ENCODE assay signal across 1 cellular context in the genomic region with DNA sequence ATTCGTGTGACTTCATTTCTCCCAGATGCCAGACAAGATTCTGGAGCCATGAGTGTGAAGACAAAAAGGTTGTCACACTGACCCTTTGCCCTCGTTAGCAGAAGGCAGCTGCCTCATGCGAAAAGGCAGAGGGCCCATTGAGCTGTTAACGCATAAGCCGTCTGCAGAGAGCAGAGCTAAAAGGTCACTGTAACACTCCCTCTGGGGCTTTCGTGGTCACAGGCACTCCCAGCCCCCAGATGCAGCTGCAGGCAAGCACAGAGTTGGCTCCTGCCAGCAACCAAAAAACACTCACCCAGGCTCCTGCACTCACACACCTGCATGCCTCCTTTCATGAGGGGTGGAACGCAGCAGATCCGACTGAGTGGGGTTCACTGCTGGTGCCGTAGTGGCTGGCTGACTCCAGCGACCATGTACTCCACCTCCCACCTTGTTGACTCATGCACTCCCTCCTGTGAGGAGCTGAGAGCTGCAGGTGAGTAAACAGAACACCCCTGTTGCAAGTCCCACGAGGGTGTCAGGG.
TF ChIP-seq lines count a peak whose summit lies in the region.

No MANE protein-coding gene starts in this region.

TF ChIP-seq in HepG2, 621 proteins besides CTCF, POLR2A, EP300 and RAD21 (continued from another document and continues in another):
- TF ChIP-seq, protein P1, sequence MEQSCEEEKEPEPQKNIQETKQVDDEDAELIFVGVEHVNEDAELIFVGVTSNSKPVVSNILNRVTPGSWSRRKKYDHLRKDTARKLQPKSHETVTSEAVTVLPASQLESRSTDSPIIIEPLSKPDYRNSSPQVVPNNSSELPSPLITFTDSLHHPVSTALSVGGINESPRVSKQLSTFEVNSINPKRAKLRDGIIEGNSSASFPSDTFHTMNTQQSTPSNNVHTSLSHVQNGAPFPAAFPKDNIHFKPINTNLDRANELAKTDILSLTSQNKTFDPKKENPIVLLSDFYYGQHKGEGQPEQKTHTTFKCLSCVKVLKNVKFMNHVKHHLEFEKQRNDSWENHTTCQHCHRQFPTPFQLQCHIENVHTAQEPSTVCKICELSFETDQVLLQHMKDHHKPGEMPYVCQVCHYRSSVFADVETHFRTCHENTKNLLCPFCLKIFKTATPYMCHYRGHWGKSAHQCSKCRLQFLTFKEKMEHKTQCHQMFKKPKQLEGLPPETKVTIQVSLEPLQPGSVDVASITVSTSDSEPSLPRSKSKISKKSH (CRISPR knock-in tag; IDR thresholded peaks at IDR 0.05; ENCODE audit: borderline replicate concordance), result peak; percentile 44; the same call in 1 of the 2 replicates
- TF ChIP-seq, protein P2, sequence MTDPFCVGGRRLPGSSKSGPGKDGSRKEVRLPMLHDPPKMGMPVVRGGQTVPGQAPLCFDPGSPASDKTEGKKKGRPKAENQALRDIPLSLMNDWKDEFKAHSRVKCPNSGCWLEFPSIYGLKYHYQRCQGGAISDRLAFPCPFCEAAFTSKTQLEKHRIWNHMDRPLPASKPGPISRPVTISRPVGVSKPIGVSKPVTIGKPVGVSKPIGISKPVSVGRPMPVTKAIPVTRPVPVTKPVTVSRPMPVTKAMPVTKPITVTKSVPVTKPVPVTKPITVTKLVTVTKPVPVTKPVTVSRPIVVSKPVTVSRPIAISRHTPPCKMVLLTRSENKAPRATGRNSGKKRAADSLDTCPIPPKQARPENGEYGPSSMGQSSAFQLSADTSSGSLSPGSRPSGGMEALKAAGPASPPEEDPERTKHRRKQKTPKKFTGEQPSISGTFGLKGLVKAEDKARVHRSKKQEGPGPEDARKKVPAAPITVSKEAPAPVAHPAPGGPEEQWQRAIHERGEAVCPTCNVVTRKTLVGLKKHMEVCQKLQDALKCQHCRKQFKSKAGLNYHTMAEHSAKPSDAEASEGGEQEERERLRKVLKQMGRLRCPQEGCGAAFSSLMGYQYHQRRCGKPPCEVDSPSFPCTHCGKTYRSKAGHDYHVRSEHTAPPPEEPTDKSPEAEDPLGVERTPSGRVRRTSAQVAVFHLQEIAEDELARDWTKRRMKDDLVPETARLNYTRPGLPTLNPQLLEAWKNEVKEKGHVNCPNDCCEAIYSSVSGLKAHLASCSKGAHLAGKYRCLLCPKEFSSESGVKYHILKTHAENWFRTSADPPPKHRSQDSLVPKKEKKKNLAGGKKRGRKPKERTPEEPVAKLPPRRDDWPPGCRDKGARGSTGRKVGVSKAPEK (CRISPR knock-in tag; IDR thresholded peaks at IDR 0.05; ENCODE audit: borderline replicate concordance), result 0 out of 2 replicates have a peak, but pooled peaks have one; percentile 44
- no peak for TF ChIP-seq ZNF484 (CRISPR knock-in tag; IDR thresholded peaks at IDR 0.05; ENCODE audit: borderline replicate concordance, low read depth)
- TF ChIP-seq SP2 (CRISPR knock-in tag; IDR thresholded peaks at IDR 0.05), result no peak
- TF ChIP-seq KLF15 (CRISPR knock-in tag; IDR thresholded peaks at IDR 0.05; ENCODE audit: borderline replicate concordance), result no peak
- TF ChIP-seq RBAK (CRISPR knock-in tag; IDR thresholded peaks at IDR 0.05), result no peak
- TF ChIP-seq, protein P3, sequence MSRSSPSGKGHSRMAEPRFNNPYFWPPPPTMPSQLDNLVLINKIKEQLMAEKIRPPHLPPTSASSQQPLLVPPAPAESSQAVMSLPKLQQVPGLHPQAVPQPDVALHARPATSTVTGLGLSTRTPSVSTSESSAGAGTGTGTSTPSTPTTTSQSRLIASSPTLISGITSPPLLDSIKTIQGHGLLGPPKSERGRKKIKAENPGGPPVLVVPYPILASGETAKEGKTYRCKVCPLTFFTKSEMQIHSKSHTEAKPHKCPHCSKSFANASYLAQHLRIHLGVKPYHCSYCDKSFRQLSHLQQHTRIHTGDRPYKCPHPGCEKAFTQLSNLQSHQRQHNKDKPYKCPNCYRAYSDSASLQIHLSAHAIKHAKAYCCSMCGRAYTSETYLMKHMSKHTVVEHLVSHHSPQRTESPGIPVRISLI (CRISPR knock-in tag; IDR thresholded peaks at IDR 0.05; ENCODE audit: borderline replicate concordance), result no peak
- 0 out of 2 replicates have a peak, but pooled peaks have one; percentile 8 for TF ChIP-seq REL (CRISPR knock-in tag; conservative IDR thresholded peaks at IDR 0.05)
- TF ChIP-seq, protein P4, sequence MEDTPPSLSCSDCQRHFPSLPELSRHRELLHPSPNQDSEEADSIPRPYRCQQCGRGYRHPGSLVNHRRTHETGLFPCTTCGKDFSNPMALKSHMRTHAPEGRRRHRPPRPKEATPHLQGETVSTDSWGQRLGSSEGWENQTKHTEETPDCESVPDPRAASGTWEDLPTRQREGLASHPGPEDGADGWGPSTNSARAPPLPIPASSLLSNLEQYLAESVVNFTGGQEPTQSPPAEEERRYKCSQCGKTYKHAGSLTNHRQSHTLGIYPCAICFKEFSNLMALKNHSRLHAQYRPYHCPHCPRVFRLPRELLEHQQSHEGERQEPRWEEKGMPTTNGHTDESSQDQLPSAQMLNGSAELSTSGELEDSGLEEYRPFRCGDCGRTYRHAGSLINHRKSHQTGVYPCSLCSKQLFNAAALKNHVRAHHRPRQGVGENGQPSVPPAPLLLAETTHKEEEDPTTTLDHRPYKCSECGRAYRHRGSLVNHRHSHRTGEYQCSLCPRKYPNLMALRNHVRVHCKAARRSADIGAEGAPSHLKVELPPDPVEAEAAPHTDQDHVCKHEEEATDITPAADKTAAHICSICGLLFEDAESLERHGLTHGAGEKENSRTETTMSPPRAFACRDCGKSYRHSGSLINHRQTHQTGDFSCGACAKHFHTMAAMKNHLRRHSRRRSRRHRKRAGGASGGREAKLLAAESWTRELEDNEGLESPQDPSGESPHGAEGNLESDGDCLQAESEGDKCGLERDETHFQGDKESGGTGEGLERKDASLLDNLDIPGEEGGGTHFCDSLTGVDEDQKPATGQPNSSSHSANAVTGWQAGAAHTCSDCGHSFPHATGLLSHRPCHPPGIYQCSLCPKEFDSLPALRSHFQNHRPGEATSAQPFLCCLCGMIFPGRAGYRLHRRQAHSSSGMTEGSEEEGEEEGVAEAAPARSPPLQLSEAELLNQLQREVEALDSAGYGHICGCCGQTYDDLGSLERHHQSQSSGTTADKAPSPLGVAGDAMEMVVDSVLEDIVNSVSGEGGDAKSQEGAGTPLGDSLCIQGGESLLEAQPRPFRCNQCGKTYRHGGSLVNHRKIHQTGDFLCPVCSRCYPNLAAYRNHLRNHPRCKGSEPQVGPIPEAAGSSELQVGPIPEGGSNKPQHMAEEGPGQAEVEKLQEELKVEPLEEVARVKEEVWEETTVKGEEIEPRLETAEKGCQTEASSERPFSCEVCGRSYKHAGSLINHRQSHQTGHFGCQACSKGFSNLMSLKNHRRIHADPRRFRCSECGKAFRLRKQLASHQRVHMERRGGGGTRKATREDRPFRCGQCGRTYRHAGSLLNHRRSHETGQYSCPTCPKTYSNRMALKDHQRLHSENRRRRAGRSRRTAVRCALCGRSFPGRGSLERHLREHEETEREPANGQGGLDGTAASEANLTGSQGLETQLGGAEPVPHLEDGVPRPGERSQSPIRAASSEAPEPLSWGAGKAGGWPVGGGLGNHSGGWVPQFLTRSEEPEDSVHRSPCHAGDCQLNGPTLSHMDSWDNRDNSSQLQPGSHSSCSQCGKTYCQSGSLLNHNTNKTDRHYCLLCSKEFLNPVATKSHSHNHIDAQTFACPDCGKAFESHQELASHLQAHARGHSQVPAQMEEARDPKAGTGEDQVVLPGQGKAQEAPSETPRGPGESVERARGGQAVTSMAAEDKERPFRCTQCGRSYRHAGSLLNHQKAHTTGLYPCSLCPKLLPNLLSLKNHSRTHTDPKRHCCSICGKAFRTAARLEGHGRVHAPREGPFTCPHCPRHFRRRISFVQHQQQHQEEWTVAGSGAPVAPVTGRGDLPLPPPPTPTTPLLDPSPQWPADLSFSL (CRISPR knock-in tag; IDR thresholded peaks at IDR 0.05), result no peak
- TF ChIP-seq SOX5 (CRISPR knock-in tag; IDR thresholded peaks at IDR 0.05; ENCODE audit: borderline replicate concordance), result no peak
- TF ChIP-seq, protein P5, sequence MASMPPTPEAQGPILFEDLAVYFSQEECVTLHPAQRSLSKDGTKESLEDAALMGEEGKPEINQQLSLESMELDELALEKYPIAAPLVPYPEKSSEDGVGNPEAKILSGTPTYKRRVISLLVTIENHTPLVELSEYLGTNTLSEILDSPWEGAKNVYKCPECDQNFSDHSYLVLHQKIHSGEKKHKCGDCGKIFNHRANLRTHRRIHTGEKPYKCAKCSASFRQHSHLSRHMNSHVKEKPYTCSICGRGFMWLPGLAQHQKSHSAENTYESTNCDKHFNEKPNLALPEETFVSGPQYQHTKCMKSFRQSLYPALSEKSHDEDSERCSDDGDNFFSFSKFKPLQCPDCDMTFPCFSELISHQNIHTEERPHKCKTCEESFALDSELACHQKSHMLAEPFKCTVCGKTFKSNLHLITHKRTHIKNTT (CRISPR knock-in tag; IDR thresholded peaks at IDR 0.05), result no peak
- TF ChIP-seq, protein P6, sequence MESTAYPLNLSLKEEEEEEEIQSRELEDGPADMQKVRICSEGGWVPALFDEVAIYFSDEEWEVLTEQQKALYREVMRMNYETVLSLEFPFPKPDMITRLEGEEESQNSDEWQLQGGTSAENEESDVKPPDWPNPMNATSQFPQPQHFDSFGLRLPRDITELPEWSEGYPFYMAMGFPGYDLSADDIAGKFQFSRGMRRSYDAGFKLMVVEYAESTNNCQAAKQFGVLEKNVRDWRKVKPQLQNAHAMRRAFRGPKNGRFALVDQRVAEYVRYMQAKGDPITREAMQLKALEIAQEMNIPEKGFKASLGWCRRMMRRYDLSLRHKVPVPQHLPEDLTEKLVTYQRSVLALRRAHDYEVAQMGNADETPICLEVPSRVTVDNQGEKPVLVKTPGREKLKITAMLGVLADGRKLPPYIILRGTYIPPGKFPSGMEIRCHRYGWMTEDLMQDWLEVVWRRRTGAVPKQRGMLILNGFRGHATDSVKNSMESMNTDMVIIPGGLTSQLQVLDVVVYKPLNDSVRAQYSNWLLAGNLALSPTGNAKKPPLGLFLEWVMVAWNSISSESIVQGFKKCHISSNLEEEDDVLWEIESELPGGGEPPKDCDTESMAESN (CRISPR knock-in tag; conservative IDR thresholded peaks at IDR 0.05), result no peak
- no peak for TF ChIP-seq ZFP90 (CRISPR knock-in tag; IDR thresholded peaks at IDR 0.05; ENCODE audit: borderline replicate concordance)
- TF ChIP-seq NCOR1 (IDR thresholded peaks at IDR 0.05; ENCODE audit: borderline replicate concordance, low read length), result no peak
- TF ChIP-seq, protein P7, sequence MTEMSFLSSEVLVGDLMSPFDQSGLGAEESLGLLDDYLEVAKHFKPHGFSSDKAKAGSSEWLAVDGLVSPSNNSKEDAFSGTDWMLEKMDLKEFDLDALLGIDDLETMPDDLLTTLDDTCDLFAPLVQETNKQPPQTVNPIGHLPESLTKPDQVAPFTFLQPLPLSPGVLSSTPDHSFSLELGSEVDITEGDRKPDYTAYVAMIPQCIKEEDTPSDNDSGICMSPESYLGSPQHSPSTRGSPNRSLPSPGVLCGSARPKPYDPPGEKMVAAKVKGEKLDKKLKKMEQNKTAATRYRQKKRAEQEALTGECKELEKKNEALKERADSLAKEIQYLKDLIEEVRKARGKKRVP (CRISPR knock-in tag; IDR thresholded peaks at IDR 0.05), result peak in 1 of 2 experiments; percentile 34; a peak in 1 of 4 replicates
- no peak for TF ChIP-seq HMG20B (CRISPR knock-in tag; conservative IDR thresholded peaks at IDR 0.05)
- TF ChIP-seq ZMYM2 (CRISPR knock-in tag; IDR thresholded peaks at IDR 0.05), result no peak
- TF ChIP-seq, protein P8, sequence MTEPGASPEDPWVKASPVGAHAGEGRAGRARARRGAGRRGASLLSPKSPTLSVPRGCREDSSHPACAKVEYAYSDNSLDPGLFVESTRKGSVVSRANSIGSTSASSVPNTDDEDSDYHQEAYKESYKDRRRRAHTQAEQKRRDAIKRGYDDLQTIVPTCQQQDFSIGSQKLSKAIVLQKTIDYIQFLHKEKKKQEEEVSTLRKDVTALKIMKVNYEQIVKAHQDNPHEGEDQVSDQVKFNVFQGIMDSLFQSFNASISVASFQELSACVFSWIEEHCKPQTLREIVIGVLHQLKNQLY (CRISPR knock-in tag; IDR thresholded peaks at IDR 0.05), result no peak
- TF ChIP-seq ARNTL (CRISPR knock-in tag; IDR thresholded peaks at IDR 0.05), result 0 out of 2 replicates have a peak, but pooled peaks have one; percentile 2
- TF ChIP-seq, protein P9, sequence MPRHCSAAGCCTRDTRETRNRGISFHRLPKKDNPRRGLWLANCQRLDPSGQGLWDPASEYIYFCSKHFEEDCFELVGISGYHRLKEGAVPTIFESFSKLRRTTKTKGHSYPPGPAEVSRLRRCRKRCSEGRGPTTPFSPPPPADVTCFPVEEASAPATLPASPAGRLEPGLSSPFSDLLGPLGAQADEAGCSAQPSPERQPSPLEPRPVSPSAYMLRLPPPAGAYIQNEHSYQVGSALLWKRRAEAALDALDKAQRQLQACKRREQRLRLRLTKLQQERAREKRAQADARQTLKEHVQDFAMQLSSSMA (CRISPR knock-in tag; IDR thresholded peaks at IDR 0.05), result no peak
- no peak for TF ChIP-seq RORA (CRISPR knock-in tag; IDR thresholded peaks at IDR 0.05)
- TF ChIP-seq ZBTB8A (CRISPR knock-in tag; IDR thresholded peaks at IDR 0.05; ENCODE audit: borderline replicate concordance, low read depth), result no peak
- no peak for TF ChIP-seq DPF2 (CRISPR knock-in tag; IDR thresholded peaks at IDR 0.05; ENCODE audit: borderline replicate concordance, low read depth)
- no peak for TF ChIP-seq GATAD1 (CRISPR knock-in tag; IDR thresholded peaks at IDR 0.05)
- TF ChIP-seq, protein P10, sequence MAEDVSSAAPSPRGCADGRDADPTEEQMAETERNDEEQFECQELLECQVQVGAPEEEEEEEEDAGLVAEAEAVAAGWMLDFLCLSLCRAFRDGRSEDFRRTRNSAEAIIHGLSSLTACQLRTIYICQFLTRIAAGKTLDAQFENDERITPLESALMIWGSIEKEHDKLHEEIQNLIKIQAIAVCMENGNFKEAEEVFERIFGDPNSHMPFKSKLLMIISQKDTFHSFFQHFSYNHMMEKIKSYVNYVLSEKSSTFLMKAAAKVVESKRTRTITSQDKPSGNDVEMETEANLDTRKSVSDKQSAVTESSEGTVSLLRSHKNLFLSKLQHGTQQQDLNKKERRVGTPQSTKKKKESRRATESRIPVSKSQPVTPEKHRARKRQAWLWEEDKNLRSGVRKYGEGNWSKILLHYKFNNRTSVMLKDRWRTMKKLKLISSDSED (CRISPR knock-in tag; IDR thresholded peaks at IDR 0.05), result no peak
- TF ChIP-seq, protein P11, sequence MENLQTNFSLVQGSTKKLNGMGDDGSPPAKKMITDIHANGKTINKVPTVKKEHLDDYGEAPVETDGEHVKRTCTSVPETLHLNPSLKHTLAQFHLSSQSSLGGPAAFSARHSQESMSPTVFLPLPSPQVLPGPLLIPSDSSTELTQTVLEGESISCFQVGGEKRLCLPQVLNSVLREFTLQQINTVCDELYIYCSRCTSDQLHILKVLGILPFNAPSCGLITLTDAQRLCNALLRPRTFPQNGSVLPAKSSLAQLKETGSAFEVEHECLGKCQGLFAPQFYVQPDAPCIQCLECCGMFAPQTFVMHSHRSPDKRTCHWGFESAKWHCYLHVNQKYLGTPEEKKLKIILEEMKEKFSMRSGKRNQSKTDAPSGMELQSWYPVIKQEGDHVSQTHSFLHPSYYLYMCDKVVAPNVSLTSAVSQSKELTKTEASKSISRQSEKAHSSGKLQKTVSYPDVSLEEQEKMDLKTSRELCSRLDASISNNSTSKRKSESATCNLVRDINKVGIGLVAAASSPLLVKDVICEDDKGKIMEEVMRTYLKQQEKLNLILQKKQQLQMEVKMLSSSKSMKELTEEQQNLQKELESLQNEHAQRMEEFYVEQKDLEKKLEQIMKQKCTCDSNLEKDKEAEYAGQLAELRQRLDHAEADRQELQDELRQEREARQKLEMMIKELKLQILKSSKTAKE (CRISPR knock-in tag; IDR thresholded peaks at IDR 0.05; ENCODE audit: borderline replicate concordance), result no peak
- no peak for TF ChIP-seq TCF12 (IDR thresholded peaks at IDR 0.05)
- TF ChIP-seq TCF12 (CRISPR knock-in tag; IDR thresholded peaks at IDR 0.05), result no peak
- no peak for TF ChIP-seq POLR2AphosphoS5 (IDR thresholded peaks at IDR 0.05; ENCODE audit: low read depth, low read length)
- no peak for TF ChIP-seq NFIB (CRISPR knock-in tag; IDR thresholded peaks at IDR 0.05; ENCODE audit: borderline replicate concordance)
- TF ChIP-seq AHR (CRISPR knock-in tag; IDR thresholded peaks at IDR 0.05), result peak; percentile 62; the same call in 1 of the 2 replicates
